8 cellular contexts compared by ENCODE assay signal in genomic region chr3:11637901-11638668, GRCh38.
DNase-seq lines count a peak whose midpoint lies in the region; ATAC-seq and TF ChIP-seq lines count a peak whose summit lies in the region.

No MANE protein-coding gene starts in this region.

- H3K4me3 ChIP-seq in WI38 (ENCODE audit: low read depth, low read length) (peak overlapping the region; percentile 36), foreskin fibroblast (ENCODE audit: low read depth in 1 of 2, low read length in 2 of 2) (peak overlapping the region; percentile 28 to 38), skeletal muscle cell (ENCODE audit: low read depth, low read length) (peak overlapping the region; percentile 35)

- DNase-seq in HCEC 1CT (peak; percentile 11), foreskin fibroblast (peak; percentile 51 to 76), skeletal muscle cell (ENCODE audit: low read depth) (no peak), hippocampal formation (lab: John Stamatoyannopoulos, UW) (no peak)

- TF ChIP-seq CTCF in WI38 (IDR thresholded peaks at IDR 0.05; ENCODE audit: low read depth, low read length): no peak
- no peak for TF ChIP-seq CTCF in foreskin fibroblast (IDR thresholded peaks at IDR 0.05; ENCODE audit: low read depth, low read length)

- no peak for ATAC-seq in HG02571 (IDR thresholded peaks at IDR 0.05; ENCODE audit: unreplicated experiment)
- no peak for ATAC-seq in HG02938 (IDR thresholded peaks at IDR 0.05; ENCODE audit: unreplicated experiment)
- ATAC-seq in GM19463 (IDR thresholded peaks at IDR 0.05; ENCODE audit: unreplicated experiment): no peak

Comparison
In these comparisons a context has a peak if more than half of its experiments do, and no peak if none do; other contexts are left out.
1. DNase-seq: peak in HCEC 1CT (single experiment) and foreskin fibroblast (2 of 2); none in skeletal muscle cell (single experiment) and hippocampal formation (0 of 2).
2. Peak in every context shown above with its lines, with median percentiles within 50 percentile points of each other: H3K4me3 ChIP-seq.